Comparison of ENCODE assay signal across 17 cellular contexts in genomic region chr1:118158918-118159317, GRCh38.
DNase-seq lines count a peak whose midpoint lies in the region; ATAC-seq and TF ChIP-seq lines count a peak whose summit lies in the region.
"Had no signal": no experiment of that assay in that cellular context is flagged by ENCODE, and none has a peak within 500 bp of the region (broad histone marks: within the 10 kb centered on the region; RNA-seq: fewer than 3 reads in every experiment).

No MANE protein-coding gene starts in this region.

- TF ChIP-seq CTCF in RWPE2 (IDR thresholded peaks at IDR 0.05; ENCODE audit: poor library complexity, severe bottlenecking) (no peak), fibroblast of mammary gland (conservative IDR thresholded peaks at IDR 0.05; ENCODE audit: control insufficient read depth, insufficient read depth, low read depth, low read length) (no peak)

- DNase-seq in GM04504 (ENCODE audit: low read depth), result peak; percentile 78
- no peak for DNase-seq in RWPE2 (ENCODE audit: low spot score)
- DNase-seq in fibroblast of mammary gland (ENCODE audit: low read depth), result peak; percentile 80
- DNase-seq in skeletal muscle cell (ENCODE audit: low read depth), result peak; percentile 63
- no peak for DNase-seq in erythroblast (lab: John Stamatoyannopoulos, UW)
- no peak for DNase-seq in activated CD4-positive, CD25-positive, alpha-beta regulatory T cell (lab: John Stamatoyannopoulos, UW)
- DNase-seq: activated CD8-positive, alpha-beta T cell treated with anti-CD3 and anti-CD28 coated beads, Interleukin-2, amount 10 ng/mL, durations not matched to agents 7 days and 5 days; activated gamma-delta T cell treated with Interleukin-2 at 50 U/mL for 16 hours; mesendoderm; NCI-H1436; NCI-H69; occipital lobe had no signal

- ATAC-seq in RWPE2 (ENCODE audit: low read depth), result peak; percentile 80
- no peak for ATAC-seq in GM21423 (IDR thresholded peaks at IDR 0.05; ENCODE audit: unreplicated experiment)
- no peak for ATAC-seq in GM19395 (IDR thresholded peaks at IDR 0.05; ENCODE audit: unreplicated experiment)
- ATAC-seq: activated CD8-positive, alpha-beta T cell treated with anti-CD3 and anti-CD28 coated beads, Interleukin-2, amount 10 ng/mL, durations not matched to agents 7 days and 5 days; HepG2; Right ventricle myocardium inferior had no signal

- no peak overlapping the region for H3K4me3 ChIP-seq in RWPE2 (ENCODE audit: severe bottlenecking)
- H3K4me3 ChIP-seq in fibroblast of mammary gland (ENCODE audit: control insufficient read depth, low read depth, low read length), result no peak overlapping the region
- H3K4me3 ChIP-seq in skeletal muscle cell (ENCODE audit: low read depth, low read length), result no peak overlapping the region

- no peaks in the 10 kb centered on the region for H3K9me3 ChIP-seq in RWPE2 (ENCODE audit: severe bottlenecking)

- no peaks in the 10 kb centered on the region for H3K27me3 ChIP-seq in RWPE2 (ENCODE audit: insufficient read depth, poor library complexity, severe bottlenecking)

- no peaks in the 10 kb centered on the region for H3K4me1 ChIP-seq in RWPE2 (ENCODE audit: insufficient read depth, poor library complexity, severe bottlenecking)

- TF ChIP-seq POLR2A in erythroblast (IDR thresholded peaks at IDR 0.05; ENCODE audit: low read length), result no peak

- no peak overlapping the region for H3K27ac ChIP-seq in RWPE2 (ENCODE audit: poor library complexity, severe bottlenecking)
- H3K27ac ChIP-seq: epithelial cell of prostate had no signal

- no peaks in the 10 kb centered on the region for H3K36me3 ChIP-seq in RWPE2 (ENCODE audit: low read depth)

Comparison
In these comparisons a context has a peak if more than half of its experiments do, and no peak if none do; other contexts are left out.
1. DNase-seq: peak in GM04504 (single experiment), fibroblast of mammary gland (single experiment) and skeletal muscle cell (single experiment); none in RWPE2 (single experiment), erythroblast (0 of 2) and activated CD4-positive, CD25-positive, alpha-beta regulatory T cell (0 of 4).